ENCODE assay signal across 1 cellular context in the genomic region with DNA sequence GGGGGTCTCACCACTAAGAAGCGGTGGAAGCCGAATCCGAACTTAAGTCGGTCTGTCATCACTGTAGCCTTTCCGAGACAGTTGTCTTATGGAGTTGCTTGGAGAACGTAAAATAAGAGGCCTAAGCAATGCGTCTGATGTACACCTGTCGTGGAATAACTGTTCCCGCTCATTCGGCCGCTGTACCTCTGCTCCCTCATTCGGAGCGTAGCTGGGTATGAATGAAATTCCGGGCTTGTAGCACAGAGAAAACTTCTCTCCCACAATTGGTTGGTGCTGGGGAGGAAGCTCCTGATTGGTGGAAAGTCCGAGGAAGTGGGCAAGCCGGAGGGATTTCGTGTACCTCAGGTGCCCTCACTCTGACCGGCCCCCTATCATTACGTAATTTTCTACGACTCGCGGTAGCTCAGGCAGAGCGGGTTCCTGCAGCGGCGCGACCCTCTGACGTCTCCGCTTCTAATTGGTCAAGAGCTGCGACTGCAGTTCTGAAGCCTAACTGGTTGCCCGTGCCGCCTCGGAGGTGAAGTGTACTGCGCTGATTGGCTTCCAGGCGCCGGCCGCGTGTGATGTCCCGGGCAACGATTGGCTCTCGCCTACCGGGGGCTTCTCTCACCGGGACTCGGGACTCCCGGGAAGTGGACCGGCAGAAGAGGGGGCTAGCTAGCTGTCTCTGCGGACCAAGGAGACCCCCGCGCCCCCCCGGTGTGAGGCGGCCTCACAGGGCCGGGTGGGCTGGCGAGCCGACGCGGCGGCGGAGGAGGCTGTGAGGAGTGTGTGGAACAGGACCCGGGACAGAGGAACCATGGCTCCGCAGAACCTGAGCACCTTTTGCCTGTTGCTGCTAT.
TF ChIP-seq lines count a peak whose summit lies in the region.

A gene (plus strand): TSS at position 625 of the 845 bp plus-strand sequence. CDS start 178 bp downstream, at position 803.

TF ChIP-seq in GM12878, 131 proteins besides CTCF, POLR2A, EP300 and RAD21 (continued from another document):
- TF ChIP-seq, protein P1, sequence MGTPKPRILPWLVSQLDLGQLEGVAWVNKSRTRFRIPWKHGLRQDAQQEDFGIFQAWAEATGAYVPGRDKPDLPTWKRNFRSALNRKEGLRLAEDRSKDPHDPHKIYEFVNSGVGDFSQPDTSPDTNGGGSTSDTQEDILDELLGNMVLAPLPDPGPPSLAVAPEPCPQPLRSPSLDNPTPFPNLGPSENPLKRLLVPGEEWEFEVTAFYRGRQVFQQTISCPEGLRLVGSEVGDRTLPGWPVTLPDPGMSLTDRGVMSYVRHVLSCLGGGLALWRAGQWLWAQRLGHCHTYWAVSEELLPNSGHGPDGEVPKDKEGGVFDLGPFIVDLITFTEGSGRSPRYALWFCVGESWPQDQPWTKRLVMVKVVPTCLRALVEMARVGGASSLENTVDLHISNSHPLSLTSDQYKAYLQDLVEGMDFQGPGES (IDR thresholded peaks at IDR 0.05) = peak; percentile 80
- TF ChIP-seq ZBED1 (IDR thresholded peaks at IDR 0.05; ENCODE audit: borderline replicate concordance) (no peak; the same call in 1 of the 2 replicates), GABPA (IDR thresholded peaks at IDR 0.05; ENCODE audit: low read depth) (peak; percentile 73; the same call in 1 of the 2 replicates), SUZ12 (IDR thresholded peaks at IDR 0.05; ENCODE audit: unreplicated experiment) (no peak), SIX5 (IDR thresholded peaks at IDR 0.05; ENCODE audit: low read depth, low read length, severe bottlenecking) (no peak), KDM1A (IDR thresholded peaks at IDR 0.05; ENCODE audit: borderline replicate concordance) (no peak), RCOR1 (conservative IDR thresholded peaks at IDR 0.05; ENCODE audit: low read depth, low read length) (no peak; the same call in 1 of the 2 replicates), PAX8 (IDR thresholded peaks at IDR 0.05) (no peak), IRF4 (IDR thresholded peaks at IDR 0.05; ENCODE audit: low read depth, low read length) (no peak), CHD2 (IDR thresholded peaks at IDR 0.05; ENCODE audit: borderline replicate concordance, low read depth, low read length) (peak; percentile 95), TARDBP (IDR thresholded peaks at IDR 0.05; ENCODE audit: borderline replicate concordance) (0 out of 2 replicates have a peak, but pooled peaks have one; percentile 54), BHLHE40 (IDR thresholded peaks at IDR 0.05; ENCODE audit: borderline replicate concordance in 1 of 2, low read depth in 2 of 2, low read length in 1 of 2) (peak; percentile 61 to 83; a peak in 2 of 4 replicates), BACH1 (IDR thresholded peaks at IDR 0.05; ENCODE audit: borderline replicate concordance) (0 out of 2 replicates have a peak, but pooled peaks have one; percentile 43), TCF12 (IDR thresholded peaks at IDR 0.05; ENCODE audit: low read depth, low read length) (peak; percentile 50; the same call in 1 of the 2 replicates), CBX3 (IDR thresholded peaks at IDR 0.05; ENCODE audit: borderline replicate concordance, low read depth) (no peak), ZZZ3 (IDR thresholded peaks at IDR 0.05; ENCODE audit: control insufficient read depth, insufficient read length, low read depth) (no peak)
- TF ChIP-seq, protein P2, sequence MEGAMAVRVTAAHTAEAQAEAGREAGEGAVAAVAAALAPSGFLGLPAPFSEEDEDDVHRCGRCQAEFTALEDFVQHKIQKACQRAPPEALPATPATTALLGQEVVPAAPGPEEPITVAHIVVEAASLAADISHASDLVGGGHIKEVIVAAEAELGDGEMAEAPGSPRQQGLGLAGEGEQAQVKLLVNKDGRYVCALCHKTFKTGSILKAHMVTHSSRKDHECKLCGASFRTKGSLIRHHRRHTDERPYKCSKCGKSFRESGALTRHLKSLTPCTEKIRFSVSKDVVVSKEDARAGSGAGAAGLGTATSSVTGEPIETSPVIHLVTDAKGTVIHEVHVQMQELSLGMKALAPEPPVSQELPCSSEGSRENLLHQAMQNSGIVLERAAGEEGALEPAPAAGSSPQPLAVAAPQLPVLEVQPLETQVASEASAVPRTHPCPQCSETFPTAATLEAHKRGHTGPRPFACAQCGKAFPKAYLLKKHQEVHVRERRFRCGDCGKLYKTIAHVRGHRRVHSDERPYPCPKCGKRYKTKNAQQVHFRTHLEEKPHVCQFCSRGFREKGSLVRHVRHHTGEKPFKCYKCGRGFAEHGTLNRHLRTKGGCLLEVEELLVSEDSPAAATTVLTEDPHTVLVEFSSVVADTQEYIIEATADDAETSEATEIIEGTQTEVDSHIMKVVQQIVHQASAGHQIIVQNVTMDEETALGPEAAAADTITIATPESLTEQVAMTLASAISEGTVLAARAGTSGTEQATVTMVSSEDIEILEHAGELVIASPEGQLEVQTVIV (IDR thresholded peaks at IDR 0.05; ENCODE audit: borderline replicate concordance, partially characterized antibody) = peak; percentile 54
- TF ChIP-seq, protein P3, sequence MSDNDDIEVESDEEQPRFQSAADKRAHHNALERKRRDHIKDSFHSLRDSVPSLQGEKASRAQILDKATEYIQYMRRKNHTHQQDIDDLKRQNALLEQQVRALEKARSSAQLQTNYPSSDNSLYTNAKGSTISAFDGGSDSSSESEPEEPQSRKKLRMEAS (IDR thresholded peaks at IDR 0.05; ENCODE audit: low read depth, low read length) = no peak
